In genomic region chr10:129978980-129979379, GRCh38 we compare ENCODE assay signal across 26 cellular contexts. TPM values are rescaled to one million over a fixed set of nuclear protein-coding genes. Genes with fewer than 3 reads are reported as not detected.
"Had no signal": no experiment of that assay in that cellular context is flagged by ENCODE, and none has a peak within 500 bp of the region (broad histone marks: within the 10 kb centered on the region; RNA-seq: fewer than 3 reads in every experiment).

No MANE protein-coding gene starts in this region.

- H3K36me3 ChIP-seq: neutrophil, ovary, right lobe of liver, sigmoid colon, stomach, thoracic aorta, thyroid gland, tibial nerve, upper lobe of left lung, vagina had no signal

- DNase-seq: naive thymus-derived CD8-positive, alpha-beta T cell; nephron progenitor cell; nucleus accumbens; ovary; posterior cingulate gyrus; psoas muscle; right cardiac atrium; right lobe of liver; sigmoid colon; small intestine; stimulated activated CD4-positive, alpha-beta T cell treated with anti-CD3 and anti-CD28 coated beads, Interleukin-15, amount 100 ng/mL, for 24 hours; stimulated activated CD4-positive, alpha-beta T cell treated with anti-CD3 and anti-CD28 coated beads, Interleukin-2, amount 100 ng/mL, for 24 hours; stimulated activated CD4-positive, alpha-beta T cell treated with anti-CD3 and anti-CD28 coated beads, Interleukin-2, amount 100 ng/mL, for 48 hours; stimulated activated CD4-positive, alpha-beta T cell treated with anti-CD3 and anti-CD28 coated beads, Interleukin-4, amount 100 ng/mL, for 24 hours; stimulated activated naive B cell treated with anti-CD40 and anti-IgM and Interleukin-4, amounts not matched to agents 10 μg/mL and 1 μg/mL and 100 μg/mL, for 72 hours; stimulated activated naive CD4-positive, alpha-beta T cell treated with Interleukin-2 at 50 U/mL for 16 hours; stomach; thyroid gland; trophoblast cell; upper lobe of left lung had no signal

- H3K9me3 ChIP-seq: neutrophil, right lobe of liver, thyroid gland, vagina had no signal

- H3K27ac ChIP-seq: neutrophil, ovary, parathyroid adenoma, psoas muscle, right lobe of liver, sigmoid colon, stomach, thoracic aorta, thyroid gland, tibial nerve, upper lobe of left lung, vagina had no signal

- H3K27me3 ChIP-seq: ovary, right lobe of liver, thyroid gland, vagina had no signal

- H3K9ac ChIP-seq: parathyroid adenoma had no signal

- ATAC-seq: naive thymus-derived CD8-positive, alpha-beta T cell; psoas muscle; right cardiac atrium; right lobe of liver; stimulated activated naive B cell treated with anti-CD40 and anti-IgM and Interleukin-4, amounts not matched to agents 10 μg/mL and 1 μg/mL and 100 μg/mL, for 72 hours had no signal

- H3K4me3 ChIP-seq: ovary, psoas muscle, right lobe of liver, sigmoid colon, stomach, thoracic aorta, thyroid gland, tibial nerve, upper lobe of left lung, vagina had no signal

- H2AFZ ChIP-seq: parathyroid adenoma had no signal

- H3K79me2 ChIP-seq: parathyroid adenoma had no signal

- H3K4me1 ChIP-seq: parathyroid adenoma, psoas muscle, right lobe of liver, sigmoid colon, stomach, thyroid gland, tibial nerve, upper lobe of left lung, vagina had no signal

RNA-seq across cellular contexts. Expression of gene EBF3, which starts 14.9 kb away (rescaled TPM):
- total RNA-seq: naive thymus-derived CD8-positive, alpha-beta T cell; natural killer cell treated with Interleukin-12 subunit alpha and Interleukin-12 subunit beta and Interleukin-15 and Interleukin-18, amount 100 ng/mL, for 72 hours had no signal
- polyA plus RNA-seq: naive thymus-derived CD8-positive, alpha-beta T cell had no signal
